Comparison of ENCODE assay signal across 9 cellular contexts in genomic region chr15:26773485-26773877, GRCh38. TPM values are rescaled to one million over a fixed set of nuclear protein-coding genes. Genes with fewer than 3 reads are reported as not detected.
A peak's percentile ranks its signal among the peaks of the same experiment; 100 is the strongest.
DNase-seq lines count a peak whose midpoint lies in the region; TF ChIP-seq lines count a peak whose summit lies in the region.
"Had no signal": no experiment of that assay in that cellular context is flagged by ENCODE, and none has a peak within 500 bp of the region (broad histone marks: within the 10 kb centered on the region; RNA-seq: fewer than 3 reads in every experiment).

No MANE protein-coding gene starts in this region.

- CTCF ChIA-PET in HEK293T (lab: Yijun Ruan, JAX): no interaction called here
- CTCF ChIA-PET in activated CD4-positive, alpha-beta memory T cell treated with anti-CD3 and anti-CD28 coated beads for 36 hours (lab: Charles Lee): no interaction called here

- H3K4me3 Mint-ChIP-seq in chondrocyte (ENCODE audit: unreplicated experiment) (peak overlapping the region; percentile 62), nephron (peak overlapping the region; percentile 90 to 92 (median 90))
- no peak overlapping the region for H3K4me3 Mint-ChIP-seq in activated T-helper 2 cell treated with anti-CD3 and anti-CD28 coated beads, Interferon-gamma antibody, Interleukin-2, Interleukin-4, amounts not matched to agents 10 μg/mL and 5 μg/mL and 100 μg/mL, durations not matched to agents 14 hours and 24 hours and 36 hours (ENCODE audit: low read depth)
- no peak overlapping the region for H3K4me3 Mint-ChIP-seq in activated CD4-positive, alpha-beta memory T cell treated with anti-CD3 and anti-CD28 coated beads for 36 hours

- peaks cover 1% of the 10 kb centered on the region for H3K36me3 Mint-ChIP-seq in chondrocyte (ENCODE audit: low read depth)
- no peaks in the 10 kb centered on the region for H3K36me3 Mint-ChIP-seq in nephron (ENCODE audit: low read depth)
- no peaks in the 10 kb centered on the region for H3K36me3 Mint-ChIP-seq in activated T-helper 2 cell treated with anti-CD3 and anti-CD28 coated beads, Interferon-gamma antibody, Interleukin-2, Interleukin-4, amounts not matched to agents 10 μg/mL and 5 μg/mL and 100 μg/mL, durations not matched to agents 14 hours and 24 hours and 36 hours (ENCODE audit: low read depth)
- H3K36me3 Mint-ChIP-seq in activated CD4-positive, alpha-beta memory T cell treated with anti-CD3 and anti-CD28 coated beads for 36 hours: peaks cover 2% of the 10 kb centered on the region

- H3K27ac Mint-ChIP-seq in chondrocyte (ENCODE audit: unreplicated experiment): no peak overlapping the region
- H3K27ac Mint-ChIP-seq in nephron: no peak overlapping the region
- H3K27ac Mint-ChIP-seq in activated T-helper 2 cell treated with anti-CD3 and anti-CD28 coated beads, Interferon-gamma antibody, Interleukin-2, Interleukin-4, amounts not matched to agents 10 μg/mL and 5 μg/mL and 100 μg/mL, durations not matched to agents 14 hours and 24 hours and 36 hours: no peak overlapping the region
- H3K27ac Mint-ChIP-seq in activated CD4-positive, alpha-beta memory T cell treated with anti-CD3 and anti-CD28 coated beads for 36 hours: no peak overlapping the region

- POLR2A ChIA-PET in HEK293T (lab: Yijun Ruan, JAX): interaction anchor here (0.5 to 1.4 kb wide), 2 partner anchors 13 to 983 kb away, joined by 3 to 4 read pairs; no protein-coding TSS in a partner anchor
- POLR2A ChIA-PET in activated CD4-positive, alpha-beta memory T cell treated with anti-CD3 and anti-CD28 coated beads for 36 hours (lab: Charles Lee): no interaction called here

- H3K27me3 Mint-ChIP-seq in chondrocyte (ENCODE audit: low read depth): peaks cover 52% of the 10 kb centered on the region
- peaks cover 43% of the 10 kb centered on the region for H3K27me3 Mint-ChIP-seq in nephron (ENCODE audit: low read depth)
- H3K27me3 Mint-ChIP-seq in activated T-helper 2 cell treated with anti-CD3 and anti-CD28 coated beads, Interferon-gamma antibody, Interleukin-2, Interleukin-4, amounts not matched to agents 10 μg/mL and 5 μg/mL and 100 μg/mL, durations not matched to agents 14 hours and 24 hours and 36 hours (ENCODE audit: low read depth): peaks cover 16% of the 10 kb centered on the region
- peaks cover 25% of the 10 kb centered on the region for H3K27me3 Mint-ChIP-seq in activated CD4-positive, alpha-beta memory T cell treated with anti-CD3 and anti-CD28 coated beads for 36 hours

- no peaks in the 10 kb centered on the region for H3K9me3 Mint-ChIP-seq in chondrocyte (ENCODE audit: low read depth)
- no peaks in the 10 kb centered on the region for H3K9me3 Mint-ChIP-seq in nephron
- H3K9me3 Mint-ChIP-seq in activated T-helper 2 cell treated with anti-CD3 and anti-CD28 coated beads, Interferon-gamma antibody, Interleukin-2, Interleukin-4, amounts not matched to agents 10 μg/mL and 5 μg/mL and 100 μg/mL, durations not matched to agents 14 hours and 24 hours and 36 hours: peaks cover 6% of the 10 kb centered on the region
- no peaks in the 10 kb centered on the region for H3K9me3 Mint-ChIP-seq in activated CD4-positive, alpha-beta memory T cell treated with anti-CD3 and anti-CD28 coated beads for 36 hours

- DNase-seq in AG08396 (ENCODE audit: low spot score) (peak; percentile 16), HEK293T (ENCODE audit: extremely low spot score) (peak; percentile 28), chondrocyte (ENCODE audit: low spot score) (no peak), MV-4-11 (lab: John Stamatoyannopoulos, UW) (no peak), midbrain (lab: John Stamatoyannopoulos, UW) (no peak)
- no peak for DNase-seq in activated T-helper 2 cell treated with anti-CD3 and anti-CD28 coated beads, Interferon-gamma antibody, Interleukin-2, Interleukin-4, amounts not matched to agents 10 μg/mL and 5 μg/mL and 100 μg/mL, durations not matched to agents 14 hours and 24 hours and 36 hours (ENCODE audit: low spot score)
- no peak for DNase-seq in activated CD4-positive, alpha-beta memory T cell treated with anti-CD3 and anti-CD28 coated beads for 36 hours

- H3K4me1 Mint-ChIP-seq in chondrocyte (ENCODE audit: low read depth): peaks cover 9% of the 10 kb centered on the region
- peaks cover 12% of the 10 kb centered on the region for H3K4me1 Mint-ChIP-seq in nephron
- no peaks in the 10 kb centered on the region for H3K4me1 Mint-ChIP-seq in activated T-helper 2 cell treated with anti-CD3 and anti-CD28 coated beads, Interferon-gamma antibody, Interleukin-2, Interleukin-4, amounts not matched to agents 10 μg/mL and 5 μg/mL and 100 μg/mL, durations not matched to agents 14 hours and 24 hours and 36 hours (ENCODE audit: low read depth)
- H3K4me1 Mint-ChIP-seq in activated CD4-positive, alpha-beta memory T cell treated with anti-CD3 and anti-CD28 coated beads for 36 hours (ENCODE audit: low read depth): peaks cover 3% of the 10 kb centered on the region

- no peak for TF ChIP-seq CTCF in chondrocyte (IDR thresholded peaks at IDR 0.05)
- TF ChIP-seq CTCF in nephron (IDR thresholded peaks at IDR 0.05; ENCODE audit: unreplicated experiment in 3 of 3): no peak

- intact Hi-C loops in activated T-helper 2 cell treated with anti-CD3 and anti-CD28 coated beads, Interferon-gamma antibody, Interleukin-2, Interleukin-4, amounts not matched to agents 10 μg/mL and 5 μg/mL and 100 μg/mL, durations not matched to agents 14 hours and 24 hours and 36 hours (cut with micrococcal nuclease): no loop called here
- intact Hi-C loops in activated CD4-positive, alpha-beta memory T cell treated with anti-CD3 and anti-CD28 coated beads for 36 hours (cut with micrococcal nuclease): no loop called here

TF ChIP-seq in HEK293T, 16 proteins besides CTCF, POLR2A, EP300 and RAD21:
- TF ChIP-seq NFRKB (IDR thresholded peaks at IDR 0.05) (no peak), TARDBP (IDR thresholded peaks at IDR 0.05) (no peak), FOXM1 (IDR thresholded peaks at IDR 0.05; ENCODE audit: borderline replicate concordance) (no peak), ARNT (IDR thresholded peaks at IDR 0.05) (no peak), ZNF384 (IDR thresholded peaks at IDR 0.05) (no peak), L3MBTL2 (conservative IDR thresholded peaks at IDR 0.05) (no peak), FOXA1 (IDR thresholded peaks at IDR 0.05) (no peak), SP1 (IDR thresholded peaks at IDR 0.05) (no peak), HDGF (IDR thresholded peaks at IDR 0.05; ENCODE audit: borderline replicate concordance) (no peak), CTBP1 (IDR thresholded peaks at IDR 0.05; ENCODE audit: borderline replicate concordance) (no peak), PKNOX1 (IDR thresholded peaks at IDR 0.05) (no peak), ELF4 (IDR thresholded peaks at IDR 0.05) (no peak)

RNA-seq across cellular contexts. Expression of gene GABRB3, which starts 0.6 kb away (rescaled TPM):
- 1.6 to 8.2 TPM (median 2.3 TPM) in 3 replicates for total RNA-seq in chondrocyte
- not detected in 2 replicates for total RNA-seq in activated T-helper 2 cell treated with anti-CD3 and anti-CD28 coated beads, Interferon-gamma antibody, Interleukin-2, Interleukin-4, amounts not matched to agents 10 μg/mL and 5 μg/mL and 100 μg/mL, durations not matched to agents 14 hours and 24 hours and 36 hours
- under 1 TPM; 0.12 to 0.17 TPM for total RNA-seq in activated CD4-positive, alpha-beta memory T cell treated with anti-CD3 and anti-CD28 coated beads for 36 hours
- total RNA-seq: activated CD8-positive, alpha-beta memory T cell treated with anti-CD3 and anti-CD28 coated beads for 36 hours had no signal

Comparison
In these comparisons a context has a peak if more than half of its experiments do, and no peak if none do; other contexts are left out.
1. DNase-seq: peak in AG08396 (single experiment) and HEK293T (single experiment); none in chondrocyte (single experiment), activated T-helper 2 cell treated with anti-CD3 and anti-CD28 coated beads, Interferon-gamma antibody, Interleukin-2, Interleukin-4, amounts not matched to agents 10 μg/mL and 5 μg/mL and 100 μg/mL, durations not matched to agents 14 hours and 24 hours and 36 hours (single experiment), MV-4-11 (single experiment), midbrain (single experiment) and activated CD4-positive, alpha-beta memory T cell treated with anti-CD3 and anti-CD28 coated beads for 36 hours (single experiment).
2. H3K4me3 Mint-ChIP-seq: peak in chondrocyte (single experiment) and nephron (3 of 3); none in activated T-helper 2 cell treated with anti-CD3 and anti-CD28 coated beads, Interferon-gamma antibody, Interleukin-2, Interleukin-4, amounts not matched to agents 10 μg/mL and 5 μg/mL and 100 μg/mL, durations not matched to agents 14 hours and 24 hours and 36 hours (single experiment) and activated CD4-positive, alpha-beta memory T cell treated with anti-CD3 and anti-CD28 coated beads for 36 hours (single experiment).